Comparison of ENCODE assay signal across 8 cellular contexts in genomic region chr18:77000527-77000926, GRCh38.
DNase-seq lines count a peak whose midpoint lies in the region; ATAC-seq, FAIRE-seq and TF ChIP-seq lines count a peak whose summit lies in the region.

No MANE protein-coding gene starts in this region.

- WGBS in sigmoid colon, 2 donors, result 22 to 25% methylated on average over 11 of the region's 11 CpGs

- no peaks in the 10 kb centered on the region for H3K27me3 Mint-ChIP-seq in CD4-positive, alpha-beta memory T cell

- H3K27ac ChIP-seq in CD4-positive, alpha-beta memory T cell (ENCODE audit: low read depth, low read length), result no peak overlapping the region
- H3K27ac ChIP-seq in sigmoid colon, result no peak overlapping the region

- TF ChIP-seq CTCF in sigmoid colon (IDR thresholded peaks at IDR 0.05), result peak; percentile 70 to 98 (median 92)

- intact Hi-C loops in CD4-positive, alpha-beta memory T cell (cut with micrococcal nuclease), result loop anchor here (1.0 to 10.0 kb wide), 6 partner anchors 55 to 650 kb away; partner anchors contain the start of gene MBP
- intact Hi-C loops in Right ventricle myocardium superior (cut with DNase I), result loop anchor here (5.0 kb wide), 3 partner anchors 57 to 212 kb away; partner anchors contain the start of gene MBP
- intact Hi-C loops in sigmoid colon (cut with DNase I), result loop anchor here (2.0 to 5.0 kb wide), 3 partner anchors 57 to 650 kb away; no protein-coding TSS in a partner anchor

- CTCF ChIA-PET in CD4-positive, alpha-beta memory T cell (lab: Charles Lee; ENCODE audit: partially characterized antibody), result interaction anchor here (0.7 to 9.9 kb wide), 60 partner anchors 9 to 651 kb away, joined by 3 to 141 read pairs (median 4); partner anchors contain the start of gene MBP

- H3K9me3 ChIP-seq in CD4-positive, alpha-beta memory T cell (ENCODE audit: control insufficient read depth in 1 of 2, low read length in 2 of 2), result no peaks in the 10 kb centered on the region
- H3K9me3 ChIP-seq in sigmoid colon, result no peaks in the 10 kb centered on the region

- no peak overlapping the region for H3K4me3 ChIP-seq in CD4-positive, alpha-beta memory T cell (ENCODE audit: low read length in 2 of 2)
- peak overlapping the region in 2 of 4 donors; percentile 20 to 23 for H3K4me3 ChIP-seq in sigmoid colon

- H3K36me3 ChIP-seq in CD4-positive, alpha-beta memory T cell (ENCODE audit: insufficient read depth, low read length), result no peaks in the 10 kb centered on the region
- no peaks in the 10 kb centered on the region for H3K36me3 ChIP-seq in sigmoid colon

- peaks cover 0 to 3% of the 10 kb centered on the region in 2 donors for H3K36me3 Mint-ChIP-seq in CD4-positive, alpha-beta memory T cell

- TF ChIP-seq EP300 in sigmoid colon (IDR thresholded peaks at IDR 0.05), result no peak

- H3K27me3 ChIP-seq in CD4-positive, alpha-beta memory T cell (ENCODE audit: insufficient read depth, low read length), result no peaks in the 10 kb centered on the region
- H3K27me3 ChIP-seq in sigmoid colon, result no peaks in the 10 kb centered on the region

- peaks cover 14 to 31% (median 18%) of the 10 kb centered on the region in 4 donors for H3K4me1 Mint-ChIP-seq in CD4-positive, alpha-beta memory T cell

- DNase-seq in CD4-positive, alpha-beta memory T cell, result peak in 4 of 5 donors; percentile 42 to 55 (median 44)
- DNase-seq in RCC 7860 (ENCODE audit: low spot score) (no peak), Right ventricle myocardium superior (peak; percentile 75), sigmoid colon (peak; percentile 75), foreskin melanocyte (no peak)
- DNase-seq in activated naive CD4-positive, alpha-beta T cell treated with Interleukin-2 at 50 U/mL for 16 hours, result peak; percentile 56

- FAIRE-seq in RCC 7860 (lab: Jason Lieb, UNC), result peak; percentile 14

- no peak for TF ChIP-seq POLR2A in sigmoid colon (IDR thresholded peaks at IDR 0.05)

- POLR2A ChIA-PET in CD4-positive, alpha-beta memory T cell (lab: Charles Lee; ENCODE audit: partially characterized antibody), result interaction anchor here (1.0 to 2.3 kb wide), 9 partner anchors 12 to 210 kb away, joined by 3 to 21 read pairs (median 3); partner anchors contain the start of gene MBP

- peak overlapping the region in 1 of 8 donors; percentile 0 for H3K4me3 Mint-ChIP-seq in CD4-positive, alpha-beta memory T cell

- ATAC-seq in GM21529 (IDR thresholded peaks at IDR 0.05; ENCODE audit: unreplicated experiment) (peak; percentile 56), Right ventricle myocardium superior (ENCODE audit: poor library complexity) (peak; percentile 60), HG03039 (IDR thresholded peaks at IDR 0.05; ENCODE audit: unreplicated experiment) (no peak)

- peaks cover 0 to 2% (median 0%) of the 10 kb centered on the region in 8 donors for H3K9me3 Mint-ChIP-seq in CD4-positive, alpha-beta memory T cell

- peaks cover 12% of the 10 kb centered on the region for H3K4me1 ChIP-seq in CD4-positive, alpha-beta memory T cell (ENCODE audit: insufficient read depth, low read length)
- peaks cover 0 to 6% (median 3%) of the 10 kb centered on the region in 4 donors for H3K4me1 ChIP-seq in sigmoid colon

- H3K27ac Mint-ChIP-seq in CD4-positive, alpha-beta memory T cell, result peak overlapping the region in 4 of 7 donors; percentile 16 to 61 (median 32)

Comparison
In these comparisons a context has a peak if more than half of its experiments do, and no peak if none do; other contexts are left out.
1. DNase-seq: peak in CD4-positive, alpha-beta memory T cell (4 of 5), activated naive CD4-positive, alpha-beta T cell treated with Interleukin-2 at 50 U/mL for 16 hours (single experiment), Right ventricle myocardium superior (single experiment) and sigmoid colon (single experiment); none in RCC 7860 (single experiment) and foreskin melanocyte (single experiment).